1 cellular context compared by ENCODE assay signal in genomic region chr16:57622361-57623250, GRCh38.
TF ChIP-seq lines count a peak whose summit lies in the region.

No MANE protein-coding gene starts in this region.

TF ChIP-seq in HepG2, 621 proteins besides CTCF, POLR2A, EP300 and RAD21 (continued from another document):
- TF ChIP-seq ZBTB40 (IDR thresholded peaks at IDR 0.05), result no peak
- no peak for TF ChIP-seq ZBTB40 (CRISPR knock-in tag; IDR thresholded peaks at IDR 0.05)
- TF ChIP-seq HNF4A (CRISPR knock-in tag; IDR thresholded peaks at IDR 0.05), result no peak
- peak; percentile 10; the same call in 1 of the 2 replicates for TF ChIP-seq EED (CRISPR knock-in tag; IDR thresholded peaks at IDR 0.05)
- TF ChIP-seq MAX (IDR thresholded peaks at IDR 0.05), result no peak
- no peak for TF ChIP-seq ZZZ3 (CRISPR knock-in tag; IDR thresholded peaks at IDR 0.05; ENCODE audit: borderline replicate concordance)
- no peak for TF ChIP-seq KLF13 (CRISPR knock-in tag; IDR thresholded peaks at IDR 0.05)
- TF ChIP-seq ZNF770 (CRISPR knock-in tag; IDR thresholded peaks at IDR 0.05), result no peak
- TF ChIP-seq EZH2 (conservative IDR thresholded peaks at IDR 0.05; ENCODE audit: low read depth, low read length), result no peak
- TF ChIP-seq NONO (IDR thresholded peaks at IDR 0.05), result no peak
- TF ChIP-seq NONO (CRISPR knock-in tag; conservative IDR thresholded peaks at IDR 0.05), result no peak
- TF ChIP-seq FOXK1 (CRISPR knock-in tag; IDR thresholded peaks at IDR 0.05; ENCODE audit: borderline replicate concordance, low read depth), result no peak
- TF ChIP-seq UBTF (CRISPR knock-in tag; IDR thresholded peaks at IDR 0.05), result no peak
- TF ChIP-seq NFE2L2 (IDR thresholded peaks at IDR 0.05; ENCODE audit: low read length), result peak; percentile 54
- TF ChIP-seq POLR2G (IDR thresholded peaks at IDR 0.05; ENCODE audit: low read depth, low read length), result no peak
- no peak for TF ChIP-seq ZNF235 (CRISPR knock-in tag; IDR thresholded peaks at IDR 0.05; ENCODE audit: borderline replicate concordance)
- no peak for TF ChIP-seq ATF6 (CRISPR knock-in tag; conservative IDR thresholded peaks at IDR 0.05)
- TF ChIP-seq PHF21A (CRISPR knock-in tag; IDR thresholded peaks at IDR 0.05), result no peak
- TF ChIP-seq MEIS1 (CRISPR knock-in tag; IDR thresholded peaks at IDR 0.05; ENCODE audit: borderline replicate concordance), result no peak
- TF ChIP-seq HHEX (CRISPR knock-in tag; IDR thresholded peaks at IDR 0.05), result no peak
- TF ChIP-seq ZNF138 (CRISPR knock-in tag; IDR thresholded peaks at IDR 0.05; ENCODE audit: low read depth), result 0 out of 2 replicates have a peak, but pooled peaks have one; percentile 52
- no peak for TF ChIP-seq ZNF747 (CRISPR knock-in tag; IDR thresholded peaks at IDR 0.05; ENCODE audit: borderline replicate concordance)
- TF ChIP-seq MAZ (IDR thresholded peaks at IDR 0.05; ENCODE audit: borderline replicate concordance, low read depth, low read length), result no peak
- TF ChIP-seq MAZ (CRISPR knock-in tag; IDR thresholded peaks at IDR 0.05; ENCODE audit: low read depth), result 0 out of 2 replicates have a peak, but pooled peaks have one; percentile 42
- TF ChIP-seq HIC2 (CRISPR knock-in tag; IDR thresholded peaks at IDR 0.05; ENCODE audit: low read depth), result no peak
- 0 out of 2 replicates have a peak, but pooled peaks have one; percentile 23 for TF ChIP-seq TARDBP (CRISPR knock-in tag; IDR thresholded peaks at IDR 0.05)
- TF ChIP-seq ZNF780A (CRISPR knock-in tag; IDR thresholded peaks at IDR 0.05), result 0 out of 2 replicates have a peak, but pooled peaks have one; percentile 60
- 0 out of 2 replicates have a peak, but pooled peaks have one; percentile 38 for TF ChIP-seq PRMT3 (CRISPR knock-in tag; IDR thresholded peaks at IDR 0.05; ENCODE audit: borderline replicate concordance, low read depth)
- 0 out of 2 replicates have a peak, but pooled peaks have one; percentile 34 for TF ChIP-seq ZSCAN29 (CRISPR knock-in tag; conservative IDR thresholded peaks at IDR 0.05)
- TF ChIP-seq ZXDC (CRISPR knock-in tag; IDR thresholded peaks at IDR 0.05), result peak; percentile 32; the same call in 1 of the 2 replicates
- no peak for TF ChIP-seq ELF3 (CRISPR knock-in tag; IDR thresholded peaks at IDR 0.05)
- peak; percentile 85 for TF ChIP-seq KDM1A (CRISPR knock-in tag; IDR thresholded peaks at IDR 0.05)
- TF ChIP-seq DMAP1 (CRISPR knock-in tag; IDR thresholded peaks at IDR 0.05), result no peak
- TF ChIP-seq ZMAT5 (CRISPR knock-in tag; IDR thresholded peaks at IDR 0.05; ENCODE audit: borderline replicate concordance, low read depth), result no peak
- peak; percentile 96 for TF ChIP-seq ZNF768 (CRISPR knock-in tag; IDR thresholded peaks at IDR 0.05)
- TF ChIP-seq KAT7 (CRISPR knock-in tag; IDR thresholded peaks at IDR 0.05; ENCODE audit: borderline replicate concordance), result 0 out of 2 replicates have a peak, but pooled peaks have one; percentile 2
- no peak for TF ChIP-seq ZNF569 (CRISPR knock-in tag; IDR thresholded peaks at IDR 0.05; ENCODE audit: borderline replicate concordance)
- TF ChIP-seq SALL1 (CRISPR knock-in tag; IDR thresholded peaks at IDR 0.05), result no peak
- TF ChIP-seq RFXAP (CRISPR knock-in tag; IDR thresholded peaks at IDR 0.05; ENCODE audit: borderline replicate concordance), result no peak
- TF ChIP-seq ZNF607 (CRISPR knock-in tag; IDR thresholded peaks at IDR 0.05; ENCODE audit: borderline replicate concordance), result no peak
- TF ChIP-seq ZNF460 (CRISPR knock-in tag; IDR thresholded peaks at IDR 0.05; ENCODE audit: borderline replicate concordance), result no peak
